23 cellular contexts compared by ENCODE assay signal in the genomic region with DNA sequence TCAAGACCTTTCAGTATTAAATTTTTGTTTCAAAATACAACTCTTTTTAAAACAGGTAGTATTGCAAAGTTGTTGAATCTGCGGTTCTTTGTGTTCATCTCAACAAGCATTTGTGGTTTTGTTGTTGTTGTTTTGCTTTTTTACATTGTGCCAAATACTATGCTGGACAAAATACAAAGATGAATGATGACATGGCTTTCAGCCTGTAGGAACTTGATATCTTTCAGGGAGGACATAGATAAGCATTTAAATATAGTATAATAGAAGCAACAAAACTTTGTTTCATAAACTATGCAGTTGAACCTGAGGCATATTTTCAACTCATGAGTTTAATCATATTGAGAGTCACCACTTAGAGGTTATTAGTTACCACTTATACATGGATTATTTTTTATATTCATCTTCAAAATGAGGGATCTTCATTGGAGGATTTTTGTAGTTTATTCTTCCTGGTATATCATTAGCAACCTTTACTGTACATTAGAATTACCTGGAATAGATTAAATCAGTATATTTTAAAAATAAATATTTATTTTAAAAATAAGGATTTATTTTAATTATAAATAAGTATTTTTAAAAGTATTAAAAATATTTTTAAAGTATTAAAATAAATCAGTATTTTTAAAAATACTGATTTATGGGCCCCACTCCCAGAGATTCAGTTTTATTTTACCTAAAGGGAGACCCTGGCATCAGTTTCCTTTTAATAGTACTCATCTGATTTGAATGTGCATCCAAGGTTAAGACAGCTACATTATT. TPM values are rescaled to one million over a fixed set of nuclear protein-coding genes. Genes with fewer than 3 reads are reported as not detected.
DNase-seq lines count a peak whose midpoint lies in the region; ATAC-seq, FAIRE-seq and TF ChIP-seq lines count a peak whose summit lies in the region.
"Had no signal": no experiment of that assay in that cellular context is flagged by ENCODE, and none has a peak within 500 bp of the region (broad histone marks: within the 10 kb centered on the region; RNA-seq: fewer than 3 reads in every experiment).

No MANE protein-coding gene starts in this region.

- no peaks in the 10 kb centered on the region for H3K9me3 ChIP-seq in CD4-positive, CD25-positive, alpha-beta regulatory T cell (ENCODE audit: control insufficient read depth in 2 of 2, low read length in 2 of 2)
- H3K9me3 ChIP-seq in breast epithelium = no peaks in the 10 kb centered on the region
- H3K9me3 ChIP-seq in right lobe of liver = no peaks in the 10 kb centered on the region
- H3K9me3 ChIP-seq: tibial nerve had no signal

- peaks cover 61% of the 10 kb centered on the region for H3K36me3 ChIP-seq in CD4-positive, CD25-positive, alpha-beta regulatory T cell (ENCODE audit: control insufficient read depth, insufficient read depth, low read length)
- H3K36me3 ChIP-seq in breast epithelium (no peaks in the 10 kb centered on the region), right lobe of liver (peaks cover 0 to 8% (median 0%) of the 10 kb centered on the region in 4 donors)

- FAIRE-seq in A204.1 (lab: Jason Lieb, UNC) = peak; percentile 93
- peak; percentile 91 for FAIRE-seq in frontal cortex (lab: Jason Lieb, UNC)
- FAIRE-seq: astrocyte had no signal

- peaks cover 13% of the 10 kb centered on the region for H3K36me3 Mint-ChIP-seq in CD4-positive, CD25-positive, alpha-beta regulatory T cell
- peaks cover 33% of the 10 kb centered on the region for H3K36me3 Mint-ChIP-seq in WTC11

- H3K4me3 ChIP-seq in CD4-positive, CD25-positive, alpha-beta regulatory T cell (ENCODE audit: low read depth, low read length) = no peak overlapping the region
- H3K4me3 ChIP-seq in breast epithelium (no peak overlapping the region), right lobe of liver (no peak overlapping the region)
- H3K4me3 ChIP-seq: hepatocyte, tibial nerve had no signal

- H3K4me1 ChIP-seq in CD4-positive, CD25-positive, alpha-beta regulatory T cell (ENCODE audit: control insufficient read depth, insufficient read depth, low read length, poor library complexity, severe bottlenecking) = peaks cover 10% of the 10 kb centered on the region
- H3K4me1 ChIP-seq in breast epithelium = no peaks in the 10 kb centered on the region
- H3K4me1 ChIP-seq in right lobe of liver = no peaks in the 10 kb centered on the region
- H3K4me1 ChIP-seq: tibial nerve had no signal

- H3K27ac Mint-ChIP-seq in CD4-positive, CD25-positive, alpha-beta regulatory T cell = peak overlapping the region; percentile 62 to 82 (median 80)
- H3K27ac Mint-ChIP-seq in WTC11 = no peak overlapping the region

- no peaks in the 10 kb centered on the region for H3K27me3 ChIP-seq in CD4-positive, CD25-positive, alpha-beta regulatory T cell (ENCODE audit: control insufficient read depth, insufficient read depth, low read length)
- H3K27me3 ChIP-seq in breast epithelium = no peaks in the 10 kb centered on the region
- H3K27me3 ChIP-seq in right lobe of liver = no peaks in the 10 kb centered on the region
- H3K27me3 ChIP-seq: hepatocyte, tibial nerve had no signal

- no peaks in the 10 kb centered on the region for H3K9me3 Mint-ChIP-seq in CD4-positive, CD25-positive, alpha-beta regulatory T cell
- H3K9me3 Mint-ChIP-seq in WTC11 = no peaks in the 10 kb centered on the region
- H3K9me3 Mint-ChIP-seq: stimulated activated naive CD8-positive, alpha-beta T cell treated with anti-CD3 and anti-CD28 coated beads, Interleukin-15, Interleukin-2, amounts not matched to agents 100 ng/mL and 50 ng/mL, for 24 hours had no signal

- no peak overlapping the region for H3K4me3 Mint-ChIP-seq in CD4-positive, CD25-positive, alpha-beta regulatory T cell
- no peak overlapping the region for H3K4me3 Mint-ChIP-seq in WTC11
- H3K4me3 Mint-ChIP-seq: stimulated activated naive CD8-positive, alpha-beta T cell treated with anti-CD3 and anti-CD28 coated beads, Interleukin-15, Interleukin-2, amounts not matched to agents 100 ng/mL and 50 ng/mL, for 24 hours had no signal

- WGBS in right lobe of liver (ENCODE audit: insufficient coverage, low coverage, low lambda C conversion rate, missing lambda C conversion rate) = 94% methylated on average over 1 of the region's 1 CpG

- H3K27me3 Mint-ChIP-seq in CD4-positive, CD25-positive, alpha-beta regulatory T cell = no peaks in the 10 kb centered on the region
- H3K27me3 Mint-ChIP-seq in WTC11 (ENCODE audit: low read depth) = no peaks in the 10 kb centered on the region
- H3K27me3 Mint-ChIP-seq: stimulated activated naive CD8-positive, alpha-beta T cell treated with anti-CD3 and anti-CD28 coated beads, Interleukin-15, Interleukin-2, amounts not matched to agents 100 ng/mL and 50 ng/mL, for 24 hours had no signal

- POLR2A ChIA-PET in WTC11 (lab: Charles Lee) = no interaction called here

- no peak for DNase-seq in CD4-positive, CD25-positive, alpha-beta regulatory T cell
- DNase-seq in WTC11 (ENCODE audit: low spot score) = no peak
- DNase-seq in frontal cortex (ENCODE audit: low spot score in 2 of 2) = no peak
- no peak for DNase-seq in breast epithelium (ENCODE audit: low spot score in 2 of 2)
- no peak for DNase-seq in NCI-H524 (lab: John Stamatoyannopoulos, UW)
- DNase-seq in NCI-H2227 treated with DMSO at 0.1 percent for 48 hours (lab: John Stamatoyannopoulos, UW) = no peak
- DNase-seq in right lobe of liver = no peak
- DNase-seq: activated CD4-positive, CD25-positive, alpha-beta regulatory T cell; cerebellar nuclear complex; COR-L47; foreskin fibroblast; MM.1S; NCI-H1436; NCI-H2171; NCI-H526 treated with DMSO at 0.1 percent for 48 hours; RPMI8226; stimulated activated CD4-positive, alpha-beta T cell treated with anti-CD3 and anti-CD28 coated beads, Interleukin-4, amount 100 ng/mL, for 24 hours; T-helper 9 cell had no signal

- intact Hi-C loops in breast epithelium (cut with DNase I; ENCODE audit: low total_unique reads) (no loop called here), right lobe of liver (cut with DNase I) (no loop called here)

- CTCF ChIA-PET in WTC11 (lab: Charles Lee) = no interaction called here

- TF ChIP-seq CTCF in WTC11 (IDR thresholded peaks at IDR 0.05) (no peak), breast epithelium (IDR thresholded peaks at IDR 0.05) (no peak), right lobe of liver (IDR thresholded peaks at IDR 0.05) (no peak)

- H3K27ac ChIP-seq in CD4-positive, CD25-positive, alpha-beta regulatory T cell (ENCODE audit: insufficient read depth, low read length, poor library complexity, severe bottlenecking) = peak overlapping the region; percentile 43
- no peak overlapping the region for H3K27ac ChIP-seq in breast epithelium
- no peak overlapping the region for H3K27ac ChIP-seq in right lobe of liver
- H3K27ac ChIP-seq: hepatocyte, tibial nerve had no signal

- H3K4me1 Mint-ChIP-seq in CD4-positive, CD25-positive, alpha-beta regulatory T cell = peaks cover 12 to 34% (median 26%) of the 10 kb centered on the region in 4 donors
- no peaks in the 10 kb centered on the region for H3K4me1 Mint-ChIP-seq in WTC11

- ATAC-seq in CD4-positive, CD25-positive, alpha-beta regulatory T cell (ENCODE audit: low read depth in 2 of 2) = no peak
- ATAC-seq in WTC11 (no peak), right lobe of liver (no peak)

- TF ChIP-seq POLR2A in breast epithelium (IDR thresholded peaks at IDR 0.05) (no peak), right lobe of liver (IDR thresholded peaks at IDR 0.05) (no peak)

TF ChIP-seq in WTC11, 78 proteins besides CTCF, POLR2A, EP300 and RAD21:
- peak; percentile 96 for TF ChIP-seq HMGA2 (CRISPR knock-in tag; IDR thresholded peaks at IDR 0.05)
- no peak for TF ChIP-seq KAT7 (CRISPR knock-in tag; IDR thresholded peaks at IDR 0.05; ENCODE audit: borderline replicate concordance)
TF ChIP-seq in WTC11: peak in this region for 1.

RNA-seq across cellular contexts. Expression of a gene that starts 42.9 kb away (rescaled TPM):
- 114 TPM for total RNA-seq in CD4-positive, CD25-positive, alpha-beta regulatory T cell
- 100 to 1,000 TPM; 135 to 191 (median 174) TPM for polyA plus RNA-seq in CD4-positive, CD25-positive, alpha-beta regulatory T cell
- total RNA-seq in WTC11 (2021) = 68.0 to 77.8 TPM (median 72.6 TPM) in 3 replicates
- 238 TPM for total RNA-seq in frontal cortex
- 10 to 100 TPM; 50.8 to 57.4 (median 51.7) TPM for total RNA-seq in breast epithelium
- 10 to 100 TPM in 1 of 6 experiments, 1 to 10 TPM in 5; 4.9 to 10.2 (median 6.7) TPM for total RNA-seq in right lobe of liver

RNA-seq across cellular contexts. Expression of a gene that starts 54.8 kb away (rescaled TPM):
- 15.8 TPM for total RNA-seq in CD4-positive, CD25-positive, alpha-beta regulatory T cell
- polyA plus RNA-seq in CD4-positive, CD25-positive, alpha-beta regulatory T cell = 10 to 100 TPM; 44.3 to 57.2 (median 49.2) TPM
- total RNA-seq in WTC11 (2021) (30.3 to 33.9 TPM (median 31.1 TPM) in 3 replicates), frontal cortex (18.8 TPM), breast epithelium (10 to 100 TPM; 34.5 to 38.3 (median 38.1) TPM), right lobe of liver (10 to 100 TPM in 2 of 6 experiments, 1 to 10 TPM in 4; 3.5 to 14.4 (median 8.9) TPM)
